7 cellular contexts compared by ENCODE assay signal in genomic region chr1:26743426-26744059, GRCh38. TPM values are rescaled to one million over a fixed set of nuclear protein-coding genes. Genes with fewer than 3 reads are reported as not detected.
DNase-seq lines count a peak whose midpoint lies in the region; ATAC-seq, FAIRE-seq and TF ChIP-seq lines count a peak whose summit lies in the region.

No MANE protein-coding gene starts in this region.

- H3K27ac ChIP-seq in colonic mucosa, result peak overlapping the region; percentile 70
- H3K27ac ChIP-seq in WERI-Rb-1, result no peak overlapping the region

- H3K36me3 ChIP-seq in colonic mucosa (peaks cover 4% of the 10 kb centered on the region), skeletal muscle satellite cell (ENCODE audit: insufficient read depth, low read length) (peaks cover 56% of the 10 kb centered on the region), WERI-Rb-1 (peaks cover 91% of the 10 kb centered on the region)

- H3K27me3 ChIP-seq in colonic mucosa (no peaks in the 10 kb centered on the region), skeletal muscle satellite cell (ENCODE audit: control insufficient read depth, insufficient read depth, low read length) (no peaks in the 10 kb centered on the region), WERI-Rb-1 (ENCODE audit: insufficient read depth, low read depth, severe bottlenecking) (no peaks in the 10 kb centered on the region)

- DNase-seq in GM12891 (ENCODE audit: insufficient read length, low spot score) (no peak), colonic mucosa (no peak), WERI-Rb-1 (no peak), HK-2 (ENCODE audit: unreplicated experiment) (no peak)
- DNase-seq in Jurkat, Clone E6-1 (ENCODE audit: low read depth, low spot score), result no peak

- peak overlapping the region; percentile 39 for H3K4me2 ChIP-seq in skeletal muscle satellite cell (ENCODE audit: low read length)

- TF ChIP-seq POLR2A in GM12891 (IDR thresholded peaks at IDR 0.05; ENCODE audit: low read depth, low read length), result no peak

- peak overlapping the region in 1 of 2 donors; percentile 19 for H3K9ac ChIP-seq in colonic mucosa (ENCODE audit: low read depth in 2 of 2, low read length in 2 of 2)
- H3K9ac ChIP-seq in skeletal muscle satellite cell (ENCODE audit: low read depth, low read length), result no peak overlapping the region

- FAIRE-seq in GM12891 (lab: Jason Lieb, UNC), result peak; percentile 61

- peaks cover 3% of the 10 kb centered on the region for H3K4me1 ChIP-seq in colonic mucosa
- peaks cover 23% of the 10 kb centered on the region for H3K4me1 ChIP-seq in skeletal muscle satellite cell (ENCODE audit: control insufficient read depth, insufficient read depth, low read length)

- intact Hi-C loops in colonic mucosa (cut with DNase I), result no loop called here

- H3K9me3 ChIP-seq in colonic mucosa (no peaks in the 10 kb centered on the region), skeletal muscle satellite cell (replicated peaks; ENCODE audit: low read length) (no peaks in the 10 kb centered on the region), WERI-Rb-1 (ENCODE audit: severe bottlenecking) (no peaks in the 10 kb centered on the region)

- peak overlapping the region; percentile 24 for H3K4me3 ChIP-seq in Jurkat, Clone E6-1 (ENCODE audit: low read length)
- H3K4me3 ChIP-seq in colonic mucosa (no peak overlapping the region), skeletal muscle satellite cell (ENCODE audit: low read length) (peak overlapping the region; percentile 27), WERI-Rb-1 (ENCODE audit: low read depth, low read length) (no peak overlapping the region)

- ATAC-seq in GM18909 (IDR thresholded peaks at IDR 0.05; ENCODE audit: poor library complexity, unreplicated experiment), result no peak

- TF ChIP-seq CTCF in colonic mucosa (IDR thresholded peaks at IDR 0.05) (no peak), WERI-Rb-1 (IDR thresholded peaks at IDR 0.05; ENCODE audit: low read depth, low read length) (no peak)

TF ChIP-seq in GM12891, 5 proteins besides CTCF, POLR2A, EP300 and RAD21:
- TF ChIP-seq POU2F2 (IDR thresholded peaks at IDR 0.05; ENCODE audit: low read depth, low read length) (no peak), PAX5 (IDR thresholded peaks at IDR 0.05; ENCODE audit: insufficient read depth, low read length, severe bottlenecking) (no peak), POLR2AphosphoS5 (IDR thresholded peaks at IDR 0.05; ENCODE audit: low read depth, low read length) (no peak), SPI1 (IDR thresholded peaks at IDR 0.05; ENCODE audit: low read depth, low read length) (peak; percentile 68)

RNA-seq across cellular contexts. Expression of gene PIGV, which starts 44.2 kb away (rescaled TPM):
- 11.0 TPM for polyA plus RNA-seq in GM12891 (2012; ENCODE audit: low read depth, missing spikeins)
- 9.3 TPM for polyA plus RNA-seq in Jurkat, Clone E6-1 (2012; ENCODE audit: insufficient read depth, insufficient read length)
- total RNA-seq in colonic mucosa, result 10 to 100 TPM; 16.8 to 24.2 TPM
- total RNA-seq in skeletal muscle satellite cell (2012; rRNA removed), result 6.6 and 10.1 TPM in 2 replicates

RNA-seq across cellular contexts. Expression of gene ARID1A, which starts 47.7 kb away (rescaled TPM):
- polyA plus RNA-seq in GM12891 (2012; ENCODE audit: low read depth, missing spikeins), result 35.0 TPM
- 68.1 TPM for polyA plus RNA-seq in Jurkat, Clone E6-1 (2012; ENCODE audit: insufficient read depth, insufficient read length)
- total RNA-seq in colonic mucosa, result 10 to 100 TPM; 49.6 to 76.2 TPM
- total RNA-seq in skeletal muscle satellite cell (2012; rRNA removed), result 16.8 and 18.0 TPM in 2 replicates

Comparison
In these comparisons a context has a peak if more than half of its experiments do, and no peak if none do; other contexts are left out.
1. H3K4me3 ChIP-seq: peak in Jurkat, Clone E6-1 (single experiment) and skeletal muscle satellite cell (single experiment); none in colonic mucosa (single experiment) and WERI-Rb-1 (single experiment).